8 cellular contexts compared by ENCODE assay signal in the genomic region with DNA sequence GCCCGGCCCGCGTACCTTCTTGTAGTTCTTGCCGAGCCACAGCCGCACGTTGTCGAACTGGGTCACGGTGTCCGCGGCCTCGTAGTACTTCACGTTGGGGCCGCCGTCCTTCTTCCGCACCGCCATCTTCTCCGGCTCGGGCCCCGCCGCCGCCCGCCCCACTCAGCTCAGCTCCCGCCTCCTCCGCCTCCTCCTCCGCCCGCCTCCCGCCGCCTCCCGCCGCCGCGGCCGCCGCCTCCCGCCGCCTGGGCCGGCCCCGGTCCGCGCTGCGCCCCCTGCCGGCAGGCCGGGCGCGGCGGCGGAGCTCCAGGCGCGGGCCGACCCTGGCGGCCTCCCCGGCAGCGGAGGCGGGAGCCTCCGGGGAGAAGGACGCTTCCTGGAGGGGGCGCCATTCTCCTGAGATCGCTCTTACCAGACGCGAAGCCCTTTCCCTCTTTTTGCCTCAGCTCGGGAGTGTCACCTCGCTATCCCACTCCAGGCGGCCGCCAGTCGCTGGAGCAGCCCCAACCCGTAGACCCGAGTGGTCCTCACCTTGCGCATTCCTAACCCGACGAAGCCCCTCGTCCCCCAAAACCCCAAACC. TPM values are rescaled to one million over a fixed set of nuclear protein-coding genes. Genes with fewer than 3 reads are reported as not detected.
DNase-seq lines count a peak whose midpoint lies in the region; ATAC-seq and TF ChIP-seq lines count a peak whose summit lies in the region.

A gene (minus strand): TSS at position 148 of the 582 bp plus-strand sequence. CDS start 22 bp downstream, at position 126.

- H3K9me3 Mint-ChIP-seq in activated naive CD4-positive, alpha-beta T cell treated with anti-CD3 and anti-CD28 coated beads, Interleukin-2, amount 50 U/mL, for 72 hours: peaks cover 0 to 6% of the 10 kb centered on the region in 2 donors
- peaks cover 24% of the 10 kb centered on the region for H3K9me3 Mint-ChIP-seq in glutamatergic neuron (ENCODE audit: unreplicated experiment)

- H3K79me2 ChIP-seq in SK-N-SH (ENCODE audit: insufficient read depth): peaks cover 45% of the 10 kb centered on the region
- peaks cover 39% of the 10 kb centered on the region for H3K79me2 ChIP-seq in osteoblast (ENCODE audit: insufficient read depth, low read length)

- peaks cover 19% of the 10 kb centered on the region for H3F3A ChIP-seq in SK-N-SH (replicated peaks; ENCODE audit: insufficient read depth)

- H3K27ac ChIP-seq in SK-N-SH (ENCODE audit: low read depth in 2 of 2, low read length in 1 of 2) (peak within 1 kb of the TSS; percentile 83 to 87), osteoblast (ENCODE audit: low read depth, low read length) (peak within 1 kb of the TSS; percentile 70), testis (peak within 1 kb of the TSS; percentile 92 to 97)

- no peak for TF ChIP-seq EP300 in SK-N-SH (IDR thresholded peaks at IDR 0.05; ENCODE audit: borderline replicate concordance in 1 of 2, low read depth in 1 of 2, low read length in 1 of 2)

- H3K9me3 ChIP-seq in ES-I3 (ENCODE audit: control insufficient read depth, insufficient read depth, low read length) (no peaks in the 10 kb centered on the region), HAP-1 (no peaks in the 10 kb centered on the region), SK-N-SH (no peaks in the 10 kb centered on the region), osteoblast (ENCODE audit: low read depth, low read length) (no peaks in the 10 kb centered on the region), testis (no peaks in the 10 kb centered on the region)

- POLR2A ChIA-PET in SK-N-SH (lab: Yijun Ruan, JAX): interaction anchor here (0.7 to 2.2 kb wide), 15 partner anchors 26 to 272 kb away, joined by 3 to 21 read pairs (median 4); a partner anchor contains a TSS

- peak within 1 kb of the TSS; percentile 96 to 100 for H3K27ac Mint-ChIP-seq in activated naive CD4-positive, alpha-beta T cell treated with anti-CD3 and anti-CD28 coated beads, Interleukin-2, amount 50 U/mL, for 72 hours
- peak within 1 kb of the TSS; percentile 96 for H3K27ac Mint-ChIP-seq in glutamatergic neuron (ENCODE audit: unreplicated experiment)

- peak; percentile 85 to 88 for ATAC-seq in activated naive CD4-positive, alpha-beta T cell treated with anti-CD3 and anti-CD28 coated beads, Interleukin-2, amount 50 U/mL, for 72 hours

- TF ChIP-seq CTCF in SK-N-SH (IDR thresholded peaks at IDR 0.05) (peak; percentile 70), glutamatergic neuron (IDR thresholded peaks at IDR 0.05; ENCODE audit: partially characterized antibody, unreplicated experiment) (peak; percentile 81), osteoblast (IDR thresholded peaks at IDR 0.05; ENCODE audit: extremely low read depth, low read depth, low read length) (peak; percentile 55), testis (IDR thresholded peaks at IDR 0.05) (peak; percentile 64 to 97 (median 68))

- in situ Hi-C loops in HAP-1 (cut with MboI; ENCODE audit: low sequenced_read_pairs): loop anchor here (5.0 kb wide), 1 partner anchor 72 kb away; a partner anchor contains a TSS

- peak within 1 kb of the TSS; percentile 59 for H3K4me3 ChIP-seq in HAP-1
- peak within 1 kb of the TSS; percentile 87 to 91 for H3K4me3 ChIP-seq in SK-N-SH (ENCODE audit: low read depth in 2 of 2, low read length in 1 of 2)
- H3K4me3 ChIP-seq in osteoblast (ENCODE audit: insufficient read depth, low read length): peak within 1 kb of the TSS; percentile 94
- H3K4me3 ChIP-seq in testis: peak within 1 kb of the TSS; percentile 80 to 89

- TF ChIP-seq POLR2A in testis (IDR thresholded peaks at IDR 0.05): no peak

- H3K4me1 Mint-ChIP-seq in glutamatergic neuron (ENCODE audit: low read depth, unreplicated experiment): peaks cover 8% of the 10 kb centered on the region

- H3K9ac ChIP-seq in ES-I3 (ENCODE audit: low read depth, low read length) (peak within 1 kb of the TSS; percentile 89), SK-N-SH (peak within 1 kb of the TSS; percentile 94)

- H3K4me1 ChIP-seq in ES-I3 (ENCODE audit: insufficient read depth, low read length) (peaks cover 4% of the 10 kb centered on the region; the same call in 1 of the 2 replicates), HAP-1 (peaks cover 11% of the 10 kb centered on the region), SK-N-SH (ENCODE audit: control insufficient read depth in 1 of 2, insufficient read depth in 2 of 2, low read depth in 1 of 2, low read length in 1 of 2) (peaks cover 8 to 13% of the 10 kb centered on the region in 2 experiments; a peak in 2 of 4 replicates), osteoblast (ENCODE audit: insufficient read depth, low read length) (peaks cover 23% of the 10 kb centered on the region), testis (peaks cover 15% of the 10 kb centered on the region)

- H3K4me2 ChIP-seq in SK-N-SH (peak within 1 kb of the TSS; percentile 97), osteoblast (ENCODE audit: insufficient read depth, low read length) (peak within 1 kb of the TSS; percentile 98)

- H3K36me3 Mint-ChIP-seq in activated naive CD4-positive, alpha-beta T cell treated with anti-CD3 and anti-CD28 coated beads, Interleukin-2, amount 50 U/mL, for 72 hours: peaks cover 24 to 25% of the 10 kb centered on the region in 2 donors
- peaks cover 4% of the 10 kb centered on the region for H3K36me3 Mint-ChIP-seq in glutamatergic neuron (ENCODE audit: unreplicated experiment)

- WGBS in SK-N-SH (ENCODE audit: low lambda C conversion rate): 2% methylated on average over 14 of the region's 71 CpGs
- 0 to 1% methylated on average over 11 to 61 of the region's 71 CpGs for WGBS in testis, 2 donors

- CTCF ChIA-PET in SK-N-SH (lab: Yijun Ruan, JAX): interaction anchor here (0.6 to 13.8 kb wide), 70 partner anchors 10 to 460 kb away, joined by 3 to 272 read pairs (median 5); a partner anchor contains a TSS

- H3K27me3 ChIP-seq in HAP-1 (ENCODE audit: low read depth) (no peaks in the 10 kb centered on the region), SK-N-SH (ENCODE audit: insufficient read depth) (no peaks in the 10 kb centered on the region), osteoblast (ENCODE audit: insufficient read depth, low read length) (no peaks in the 10 kb centered on the region), testis (no peaks in the 10 kb centered on the region)

- peaks cover 21% of the 10 kb centered on the region for H3K27me3 Mint-ChIP-seq in glutamatergic neuron (ENCODE audit: unreplicated experiment)

- H4K20me1 ChIP-seq in SK-N-SH (ENCODE audit: insufficient read depth) (peaks cover 8% of the 10 kb centered on the region), osteoblast (ENCODE audit: insufficient read depth, low read length) (peaks cover 13% of the 10 kb centered on the region)

- DNase-seq in HAP-1 (ENCODE audit: low spot score in 2 of 2): peak; percentile 85 to 94
- peak; percentile 80 for DNase-seq in MV-4-11 (lab: John Stamatoyannopoulos, UW)
- DNase-seq in SK-N-SH: peak; percentile 97
- DNase-seq in activated naive CD4-positive, alpha-beta T cell treated with anti-CD3 and anti-CD28 coated beads, Interleukin-2, amount 50 U/mL, for 72 hours (ENCODE audit: low spot score in 2 of 2): peak; percentile 89 to 92
- DNase-seq in glutamatergic neuron: peak; percentile 93
- peak; percentile 98 for DNase-seq in osteoblast (ENCODE audit: insufficient read length, low spot score, missing footprints)
- DNase-seq in testis: peak; percentile 91

- H2AFZ ChIP-seq in SK-N-SH (ENCODE audit: low read depth) (peak within 1 kb of the TSS; percentile 96), osteoblast (ENCODE audit: low read length) (peak within 1 kb of the TSS; percentile 99)

- H3K9me2 ChIP-seq in SK-N-SH: no peaks in the 10 kb centered on the region

- peak within 1 kb of the TSS; percentile 97 for H3K4me3 Mint-ChIP-seq in glutamatergic neuron (ENCODE audit: unreplicated experiment)

- peak; percentile 50 for TF ChIP-seq RAD21 in SK-N-SH (IDR thresholded peaks at IDR 0.05; ENCODE audit: low read length)

- intact Hi-C loops in testis (cut with DNase I; ENCODE audit: low total_unique reads): loop anchor here (2.0 kb wide), 1 partner anchor 71 kb away; a partner anchor contains a TSS

- peaks cover 5% of the 10 kb centered on the region for H3K36me3 ChIP-seq in ES-I3 (ENCODE audit: insufficient read depth, low read length)
- H3K36me3 ChIP-seq in HAP-1 (replicated peaks): peaks cover 23% of the 10 kb centered on the region
- peaks cover 15 to 25% of the 10 kb centered on the region in 2 experiments for H3K36me3 ChIP-seq in SK-N-SH (replicated peaks in 1 of 2; ENCODE audit: control insufficient read depth in 1 of 2, insufficient read depth in 2 of 2, low read length in 1 of 2)
- peaks cover 12% of the 10 kb centered on the region for H3K36me3 ChIP-seq in osteoblast (ENCODE audit: insufficient read depth, low read length)
- H3K36me3 ChIP-seq in testis (ENCODE audit: low read depth, missing control alignments): no peaks in the 10 kb centered on the region

TF ChIP-seq in SK-N-SH, 30 proteins besides CTCF, POLR2A, EP300 and RAD21 (continues in another document):
- TF ChIP-seq, protein P1, sequence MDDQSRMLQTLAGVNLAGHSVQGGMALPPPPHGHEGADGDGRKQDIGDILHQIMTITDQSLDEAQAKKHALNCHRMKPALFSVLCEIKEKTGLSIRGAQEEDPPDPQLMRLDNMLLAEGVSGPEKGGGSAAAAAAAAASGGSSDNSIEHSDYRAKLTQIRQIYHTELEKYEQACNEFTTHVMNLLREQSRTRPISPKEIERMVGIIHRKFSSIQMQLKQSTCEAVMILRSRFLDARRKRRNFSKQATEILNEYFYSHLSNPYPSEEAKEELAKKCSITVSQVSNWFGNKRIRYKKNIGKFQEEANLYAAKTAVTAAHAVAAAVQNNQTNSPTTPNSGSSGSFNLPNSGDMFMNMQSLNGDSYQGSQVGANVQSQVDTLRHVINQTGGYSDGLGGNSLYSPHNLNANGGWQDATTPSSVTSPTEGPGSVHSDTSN (IDR thresholded peaks at IDR 0.05): no peak; the same call in none of the 2 replicates
- TF ChIP-seq NFIC (IDR thresholded peaks at IDR 0.05; ENCODE audit: borderline replicate concordance): no peak; the same call in 1 of the 2 replicates
- TF ChIP-seq SMC3 (IDR thresholded peaks at IDR 0.05; ENCODE audit: low read depth, low read length): peak; percentile 67
- TF ChIP-seq RXRA (IDR thresholded peaks at IDR 0.05; ENCODE audit: borderline replicate concordance, low read depth): no peak

RNA-seq across cellular contexts. Expression of the gene that starts here (rescaled TPM):
- polyA plus RNA-seq in SK-N-SH (2012; rRNA removed) (64.3 and 73.0 TPM in 2 replicates), testis (ENCODE audit: insufficient read depth, low read depth, low replicate concordance) (69.5 TPM)
- polyA plus RNA-seq in SK-N-SH (2012; cell fraction: cytosol; rRNA removed): 41.9 and 47.1 TPM in 2 replicates
- 145 and 203 TPM in 2 replicates for polyA plus RNA-seq in SK-N-SH (2012; cell fraction: nucleus; rRNA removed)
- total RNA-seq in activated naive CD4-positive, alpha-beta T cell treated with anti-CD3 and anti-CD28 coated beads, Interleukin-2, amount 50 U/mL, for 72 hours: 100 to 1,000 TPM; 101 to 123 TPM
- total RNA-seq in glutamatergic neuron (ENCODE audit: unreplicated experiment) (196 TPM), osteoblast (65.9 and 70.4 TPM in 2 replicates), testis (100 to 1,000 TPM; 106 to 148 TPM)

Comparison
In these comparisons a context has a peak if more than half of its experiments do, and no peak if none do; other contexts are left out.
1. Peak in every context shown above with its lines: DNase-seq, ATAC-seq, H3K4me3 ChIP-seq and H3K27ac ChIP-seq.